Comparison of ENCODE assay signal across 9 cellular contexts in the genomic region with DNA sequence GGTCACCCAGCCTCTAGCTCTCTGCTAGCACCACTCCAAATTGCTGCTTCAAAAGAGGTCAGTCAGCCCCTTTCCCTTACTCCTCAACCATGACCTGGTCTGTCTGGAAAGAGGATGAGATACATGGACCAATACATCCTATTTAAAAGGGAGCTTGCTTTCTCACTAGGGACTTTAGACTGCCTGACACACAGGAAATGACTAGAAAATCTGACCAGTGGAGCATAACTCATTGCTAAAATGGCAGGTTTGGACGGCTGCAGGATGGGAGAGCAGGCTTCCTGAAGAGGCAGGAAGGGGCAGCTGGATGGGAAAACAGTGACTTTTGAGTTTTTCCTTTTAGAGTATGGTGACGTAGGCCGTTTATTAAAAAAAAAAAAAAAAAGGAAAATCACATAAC. TPM values are rescaled to one million over a fixed set of nuclear protein-coding genes. Genes with fewer than 3 reads are reported as not detected.
DNase-seq lines count a peak whose midpoint lies in the region; ATAC-seq, FAIRE-seq and TF ChIP-seq lines count a peak whose summit lies in the region.
"Had no signal": no experiment of that assay in that cellular context is flagged by ENCODE, and none has a peak within 500 bp of the region (broad histone marks: within the 10 kb centered on the region; RNA-seq: fewer than 3 reads in every experiment).

No MANE protein-coding gene starts in this region.

- 49 to 61% methylated on average over 3 of the region's 3 CpGs for WGBS in upper lobe of left lung, 2 donors

- H3K27ac Mint-ChIP-seq in activated naive CD4-positive, alpha-beta T cell treated with anti-CD3 and anti-CD28 coated beads, Interleukin-2, amount 50 U/mL, for 24 hours: peak overlapping the region; percentile 72

- no peak overlapping the region for H3K4me3 ChIP-seq in MG63
- H3K4me3 ChIP-seq in fibroblast of the aortic adventitia (ENCODE audit: low read depth, low read length): no peak overlapping the region
- no peak overlapping the region for H3K4me3 ChIP-seq in upper lobe of left lung

- H3K9me3 ChIP-seq in MG63: no peaks in the 10 kb centered on the region
- H3K9me3 ChIP-seq in upper lobe of left lung: no peaks in the 10 kb centered on the region

- TF ChIP-seq CTCF in fibroblast of the aortic adventitia (IDR thresholded peaks at IDR 0.05; ENCODE audit: insufficient read depth, low read length) (no peak), upper lobe of left lung (IDR thresholded peaks at IDR 0.05) (no peak), D721Med (IDR thresholded peaks at IDR 0.05; ENCODE audit: insufficient read depth, missing control alignments) (no peak)

- no peak for FAIRE-seq in D721Med (lab: Jason Lieb, UNC)
- FAIRE-seq: G401.6 had no signal

- TF ChIP-seq POLR2A in upper lobe of left lung (IDR thresholded peaks at IDR 0.05): no peak

- H3K27me3 ChIP-seq in MG63 (no peaks in the 10 kb centered on the region), upper lobe of left lung (no peaks in the 10 kb centered on the region)

- TF ChIP-seq EP300 in upper lobe of left lung (IDR thresholded peaks at IDR 0.05): no peak

- no peaks in the 10 kb centered on the region for H3K36me3 ChIP-seq in MG63
- H3K36me3 ChIP-seq in upper lobe of left lung: no peaks in the 10 kb centered on the region

- peak overlapping the region in 3 of 4 donors; percentile 30 to 60 (median 57) for H3K27ac ChIP-seq in upper lobe of left lung

- peaks cover 3% of the 10 kb centered on the region for H3K36me3 Mint-ChIP-seq in activated naive CD4-positive, alpha-beta T cell treated with anti-CD3 and anti-CD28 coated beads, Interleukin-2, amount 50 U/mL, for 24 hours

- peaks cover 84% of the 10 kb centered on the region for H3K4me1 Mint-ChIP-seq in activated naive CD4-positive, alpha-beta T cell treated with anti-CD3 and anti-CD28 coated beads, Interleukin-2, amount 50 U/mL, for 24 hours

- no peaks in the 10 kb centered on the region for H3K27me3 Mint-ChIP-seq in activated naive CD4-positive, alpha-beta T cell treated with anti-CD3 and anti-CD28 coated beads, Interleukin-2, amount 50 U/mL, for 24 hours

- H3K4me1 ChIP-seq in upper lobe of left lung: peaks cover 28 to 53% (median 32%) of the 10 kb centered on the region in 4 donors

- ATAC-seq in upper lobe of left lung (ENCODE audit: low FRiP score in 2 of 2) (peak in 1 of 2 donors; percentile 23), GM21515 (IDR thresholded peaks at IDR 0.05; ENCODE audit: unreplicated experiment) (no peak)

- peak overlapping the region; percentile 21 for H3K4me3 Mint-ChIP-seq in activated naive CD4-positive, alpha-beta T cell treated with anti-CD3 and anti-CD28 coated beads, Interleukin-2, amount 50 U/mL, for 24 hours

- H3K9me3 Mint-ChIP-seq in activated naive CD4-positive, alpha-beta T cell treated with anti-CD3 and anti-CD28 coated beads, Interleukin-2, amount 50 U/mL, for 24 hours: no peaks in the 10 kb centered on the region

- no peak for DNase-seq in activated naive CD4-positive, alpha-beta T cell treated with anti-CD3 and anti-CD28 coated beads, Interleukin-2, amount 50 U/mL, for 16 hours
- peak; percentile 12 for DNase-seq in MG63
- DNase-seq in fibroblast of the aortic adventitia (ENCODE audit: low read depth): peak; percentile 45
- DNase-seq in upper lobe of left lung: no peak
- no peak for DNase-seq in D721Med (ENCODE audit: insufficient read length, low spot score)
- no peak for DNase-seq in NCI-H524 (lab: John Stamatoyannopoulos, UW)

RNA-seq across cellular contexts. Expression of a gene that starts 25.3 kb away (rescaled TPM):
- 13.4 and 16.5 TPM in 2 replicates for total RNA-seq in MG63 (2014; rRNA removed; shearing (Covaris generic); ENCODE audit: low replicate concordance)
- 21.6 and 43.5 TPM in 2 replicates for total RNA-seq in fibroblast of the aortic adventitia (ENCODE audit: low replicate concordance)
- total RNA-seq in upper lobe of left lung: 10 to 100 TPM; 39.7 to 81.8 (median 56.5) TPM

RNA-seq across cellular contexts. Expression of a gene that starts 40.0 kb away (rescaled TPM):
- total RNA-seq in MG63 (2014; rRNA removed; shearing (Covaris generic); ENCODE audit: low replicate concordance): 13.0 and 23.7 TPM in 2 replicates
- total RNA-seq in fibroblast of the aortic adventitia (ENCODE audit: low replicate concordance) (4.8 and 19.0 TPM in 2 replicates), upper lobe of left lung (100 to 1,000 TPM in 2 of 6 donors, 10 to 100 TPM in 4; 67.0 to 137 (median 85.1) TPM)

Comparison
In these comparisons a context has a peak if more than half of its experiments do, and no peak if none do; other contexts are left out.
1. DNase-seq: peak in MG63 (single experiment) and fibroblast of the aortic adventitia (single experiment); none in activated naive CD4-positive, alpha-beta T cell treated with anti-CD3 and anti-CD28 coated beads, Interleukin-2, amount 50 U/mL, for 16 hours (single experiment), upper lobe of left lung (0 of 2), D721Med (single experiment) and NCI-H524 (0 of 2).